ENCODE assay signal across 14 cellular contexts in the genomic region with DNA sequence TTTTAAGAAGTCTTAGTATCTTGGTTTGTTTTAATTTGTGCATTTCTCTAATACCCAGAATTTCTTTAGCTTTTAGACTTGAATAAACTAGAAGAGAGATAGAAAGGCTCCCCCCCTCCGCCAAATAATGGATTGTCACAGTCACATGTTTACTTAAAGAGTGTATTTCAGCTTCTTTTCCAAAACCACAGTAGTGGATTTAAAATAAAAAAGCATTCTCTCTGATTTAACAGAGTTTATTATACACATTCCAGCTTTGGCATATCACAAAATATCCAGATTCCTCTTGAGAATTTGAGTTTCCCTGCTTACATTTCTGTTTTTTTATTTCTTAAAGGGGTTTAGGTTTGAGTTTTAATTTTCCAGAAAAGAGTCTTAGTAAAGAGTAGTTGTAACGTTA.
DNase-seq lines count a peak whose midpoint lies in the region; ATAC-seq and TF ChIP-seq lines count a peak whose summit lies in the region.
"Had no signal": no experiment of that assay in that cellular context is flagged by ENCODE, and none has a peak within 500 bp of the region (broad histone marks: within the 10 kb centered on the region; RNA-seq: fewer than 3 reads in every experiment).

No MANE protein-coding gene starts in this region.

- H3K27me3 ChIP-seq in SJSA1 (replicated peaks) (no peaks in the 10 kb centered on the region), smooth muscle cell (ENCODE audit: low read depth) (no peaks in the 10 kb centered on the region)

- no peaks in the 10 kb centered on the region for H3K9me3 ChIP-seq in HEK293 (ENCODE audit: control insufficient read depth, insufficient read depth, low read depth, low read length)
- no peaks in the 10 kb centered on the region for H3K9me3 ChIP-seq in SJSA1 (replicated peaks)
- H3K9me3 ChIP-seq in smooth muscle cell (replicated peaks; ENCODE audit: low read depth) = no peaks in the 10 kb centered on the region

- 58% methylated on average over 2 of the region's 2 CpGs for WGBS in smooth muscle cell (ENCODE audit: low lambda C conversion rate)

- H3F3A ChIP-seq in smooth muscle cell (ENCODE audit: low read depth) = peaks cover 3% of the 10 kb centered on the region

- peaks cover 10% of the 10 kb centered on the region for H4K20me1 ChIP-seq in smooth muscle cell (ENCODE audit: low read depth)

- DNase-seq in SJSA1 (ENCODE audit: low read depth in 1 of 2, low spot score in 2 of 2) (peak; percentile 51 to 82), dedifferentiated amniotic fluid mesenchymal stem cell (ENCODE audit: extremely low spot score) (peak; percentile 26), smooth muscle cell (lab: John Stamatoyannopoulos, UW; ENCODE audit: unreplicated experiment) (no peak), hypothalamus (lab: John Stamatoyannopoulos, UW) (no peak), retina (no peak)
- DNase-seq: C1 segment of cervical spinal cord; Calu3; CD4-positive, alpha-beta T cell; DMS 273 treated with DMSO at 0.1 percent for 48 hours; H7 had no signal

- H3K36me3 ChIP-seq in HEK293 (ENCODE audit: control insufficient read depth in 2 of 2, insufficient read depth in 1 of 2, low read length in 2 of 2) = no peaks in the 10 kb centered on the region
- peaks cover 59% of the 10 kb centered on the region for H3K36me3 ChIP-seq in SJSA1
- peaks cover 17% of the 10 kb centered on the region for H3K36me3 ChIP-seq in smooth muscle cell (ENCODE audit: low read depth)

- no peak for ATAC-seq in GM18517 (IDR thresholded peaks at IDR 0.05; ENCODE audit: unreplicated experiment)
- ATAC-seq: GM12878 had no signal

- H3K4me3 ChIP-seq in HEK293 (ENCODE audit: low read depth, low read length) (no peak overlapping the region), SJSA1 (no peak overlapping the region), smooth muscle cell (no peak overlapping the region)
- H3K4me3 ChIP-seq: GM12878, GM23338 had no signal

- H3K79me2 ChIP-seq in smooth muscle cell (ENCODE audit: low read depth) = peaks cover 18% of the 10 kb centered on the region

- no peak for TF ChIP-seq CTCF in HEK293 (tag by site-specific recombination; IDR thresholded peaks at IDR 0.05)
- no peak for TF ChIP-seq CTCF in smooth muscle cell (IDR thresholded peaks at IDR 0.05; ENCODE audit: borderline replicate concordance, insufficient read depth, poor library complexity, severe bottlenecking)

- H3K4me1 ChIP-seq in HEK293 (ENCODE audit: control insufficient read depth, insufficient read depth, low read length) (peaks cover 5% of the 10 kb centered on the region; the same call in 1 of the 2 replicates), SJSA1 (replicated peaks) (peaks cover 76% of the 10 kb centered on the region), smooth muscle cell (ENCODE audit: low read depth) (no peaks in the 10 kb centered on the region)

- CTCF ChIA-PET in HEK293 (lab: Yijun Ruan, JAX) = interaction anchor here (0.7 to 1.4 kb wide), 2 partner anchors 9 to 80 kb away, joined by 3 to 5 read pairs; no protein-coding TSS in a partner anchor

- no peak overlapping the region for H3K27ac ChIP-seq in HEK293 (ENCODE audit: extremely low read depth, low read depth, low read length)
- H3K27ac ChIP-seq in SJSA1 = peak overlapping the region; percentile 35
- H3K27ac ChIP-seq in smooth muscle cell (ENCODE audit: low read depth) = peak overlapping the region; percentile 27

- no peak overlapping the region for H3K4me2 ChIP-seq in smooth muscle cell
- H3K4me2 ChIP-seq: GM23338 had no signal

- H2AFZ ChIP-seq in smooth muscle cell (ENCODE audit: low read depth) = no peak overlapping the region
- H2AFZ ChIP-seq: GM23338 had no signal

- POLR2A ChIA-PET in HEK293 (lab: Yijun Ruan, JAX) = no interaction called here

- H3K9ac ChIP-seq in smooth muscle cell (ENCODE audit: low read depth) = no peak overlapping the region

TF ChIP-seq in HEK293, 187 proteins besides CTCF, POLR2A, EP300 and RAD21:
- TF ChIP-seq ZBTB20 (tag by site-specific recombination; IDR thresholded peaks at IDR 0.05) (peak; percentile 38; the same call in 1 of the 2 replicates), HOXA7 (CRISPR knock-in tag; IDR thresholded peaks at IDR 0.05; ENCODE audit: borderline replicate concordance) (no peak), GLI4 (tag by site-specific recombination; IDR thresholded peaks at IDR 0.05) (no peak)

Comparison
In these comparisons a context has a peak if more than half of its experiments do, and no peak if none do; other contexts are left out.
1. DNase-seq: peak in SJSA1 (2 of 2) and dedifferentiated amniotic fluid mesenchymal stem cell (single experiment); none in smooth muscle cell (single experiment), hypothalamus (0 of 51) and retina (single experiment).